Comparison of ENCODE assay signal across 24 cellular contexts in genomic region chr10:86299562-86299961, GRCh38.
"Had no signal": no experiment of that assay in that cellular context is flagged by ENCODE, and none has a peak within 500 bp of the region (broad histone marks: within the 10 kb centered on the region; RNA-seq: fewer than 3 reads in every experiment).

No MANE protein-coding gene starts in this region.

- H3K4me3 Mint-ChIP-seq: activated CD4-positive, alpha-beta memory T cell treated with anti-CD3 and anti-CD28 coated beads for 36 hours; activated CD4-positive, alpha-beta T cell treated with anti-CD3 and anti-CD28 coated beads, Interleukin-2, amount 10 ng/mL, durations not matched to agents 7 days and 5 days; activated naive CD8-positive, alpha-beta T cell; activated T-cell treated with anti-CD3 and anti-CD28 coated beads, Interleukin-2, amount 50 U/mL, for 4 hours; brain; T-cell had no signal

- H3K27ac ChIP-seq: SK-N-MC had no signal

- H3K4me1 Mint-ChIP-seq: activated CD4-positive, alpha-beta T cell treated with anti-CD3 and anti-CD28 coated beads, Interleukin-2, amount 10 ng/mL, durations not matched to agents 7 days and 5 days; T-cell had no signal

- H3K36me3 Mint-ChIP-seq: activated CD4-positive, alpha-beta memory T cell treated with anti-CD3 and anti-CD28 coated beads for 36 hours; activated naive CD8-positive, alpha-beta T cell; brain; T-cell had no signal

- ATAC-seq: activated T-cell treated with anti-CD3 and anti-CD28 coated beads, Interleukin-2, amount 50 U/mL, for 4 hours; K562; Right ventricle myocardium inferior; T-cell had no signal

- DNase-seq: activated CD4-positive, alpha-beta memory T cell treated with anti-CD3 and anti-CD28 coated beads for 36 hours; activated CD4-positive, alpha-beta T cell treated with anti-CD3 and anti-CD28 coated beads, Interleukin-2, amount 10 ng/mL, durations not matched to agents 7 days and 5 days; activated CD4-positive, CD25-positive, alpha-beta regulatory T cell; activated CD8-positive, alpha-beta memory T cell treated with anti-CD3 and anti-CD28 coated beads for 24 hours; activated effector memory CD4-positive, alpha-beta T cell treated with anti-CD3 and anti-CD28 coated beads, Interleukin-2, amount 50 U/mL, for 16 hours; activated naive CD4-positive, alpha-beta T cell treated with Interleukin-2 at 50 U/mL for 16 hours; activated T-cell treated with anti-CD3 and anti-CD28 coated beads, Interleukin-2, amount 50 U/mL, for 4 hours; amygdala; Kasumi-1; NCI-H1048; NCI-H2029; NCI-H345; NCI-H510A; NCI-H69; T-cell; T-helper 2 cell; T1000 had no signal

- H3K9me3 Mint-ChIP-seq: activated CD4-positive, alpha-beta memory T cell treated with anti-CD3 and anti-CD28 coated beads for 36 hours; activated CD4-positive, alpha-beta T cell treated with anti-CD3 and anti-CD28 coated beads, Interleukin-2, amount 10 ng/mL, durations not matched to agents 7 days and 5 days; activated T-cell treated with anti-CD3 and anti-CD28 coated beads, Interleukin-2, amount 50 U/mL, for 4 hours; T-cell had no signal

- H3K27me3 Mint-ChIP-seq: activated CD4-positive, alpha-beta T cell treated with anti-CD3 and anti-CD28 coated beads, Interleukin-2, amount 10 ng/mL, durations not matched to agents 7 days and 5 days had no signal

- H3K4me3 ChIP-seq: K562, SK-N-MC had no signal

- FAIRE-seq: astrocyte, K562, TTC549 had no signal

- H3K27ac Mint-ChIP-seq: activated CD4-positive, alpha-beta memory T cell treated with anti-CD3 and anti-CD28 coated beads for 36 hours; activated naive CD8-positive, alpha-beta T cell; brain; T-cell had no signal
